Comparison of ENCODE assay signal across 17 cellular contexts in the genomic region with DNA sequence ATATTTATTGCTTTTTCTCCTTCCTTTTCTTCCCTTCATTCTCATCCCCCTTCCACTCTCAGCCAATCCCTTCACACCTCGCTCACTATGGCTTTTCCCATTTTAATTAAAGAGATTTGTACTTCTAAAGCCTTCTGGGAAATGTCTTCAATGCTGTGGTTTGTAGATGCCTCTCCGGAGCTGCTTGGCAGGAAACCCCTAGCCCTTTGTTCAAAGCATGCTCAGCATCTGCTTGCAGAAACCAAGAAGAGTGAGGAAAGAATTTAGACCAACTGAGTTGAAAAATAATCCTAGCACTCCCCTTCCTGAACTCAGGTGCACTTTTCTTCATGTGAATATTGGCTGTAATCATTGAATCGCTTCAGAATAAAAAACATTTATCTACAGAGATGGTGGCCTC.
DNase-seq lines count a peak whose midpoint lies in the region; ATAC-seq lines count a peak whose summit lies in the region.
"Had no signal": no experiment of that assay in that cellular context is flagged by ENCODE, and none has a peak within 500 bp of the region (broad histone marks: within the 10 kb centered on the region; RNA-seq: fewer than 3 reads in every experiment).

No MANE protein-coding gene starts in this region.

- ATAC-seq in HG02759 (IDR thresholded peaks at IDR 0.05; ENCODE audit: unreplicated experiment): no peak
- ATAC-seq in GM21360 (IDR thresholded peaks at IDR 0.05; ENCODE audit: unreplicated experiment): no peak
- ATAC-seq: A549 had no signal

- peak; percentile 38 for DNase-seq in AG08395 (ENCODE audit: low spot score)
- peak; percentile 37 for DNase-seq in NCI-H69 (lab: John Stamatoyannopoulos, UW)
- DNase-seq in myocyte (ENCODE audit: low read depth): peak; percentile 26
- no peak for DNase-seq in NCI-H187 treated with DMSO at 0.1 percent for 48 hours (lab: John Stamatoyannopoulos, UW)
- DNase-seq in NCI-H2196 (lab: John Stamatoyannopoulos, UW; ENCODE audit: unreplicated experiment): no peak
- DNase-seq: KBM-7, MV-4-11, NCI-H187, NCI-H2171 treated with DMSO at 0.1 percent for 48 hours, NCI-H510A treated with DMSO at 0.1 percent for 48 hours, RPMI8226, SHP77 treated with DMSO at 0.1 percent for 48 hours, SK-N-SH had no signal

- H3K36me3 ChIP-seq in BLaER1 treated with 17β-estradiol and CSF1 and Interleukin-3, amounts not matched to agents 10 nM and 100 nM: no peaks in the 10 kb centered on the region

- no peaks in the 10 kb centered on the region for H3K27me3 ChIP-seq in BLaER1 treated with 17β-estradiol and CSF1 and Interleukin-3, amounts not matched to agents 10 nM and 100 nM

- H3K4me2 ChIP-seq in BLaER1 treated with 17β-estradiol and CSF1 and Interleukin-3, amounts not matched to agents 10 nM and 100 nM: peak overlapping the region in 7 of 11 experiments; percentile 10 to 38 (median 34); a peak in 9 of 22 replicates
- H3K4me2 ChIP-seq: A549, SK-N-SH had no signal

- no peak overlapping the region for H3K4me3 ChIP-seq in BLaER1 treated with 17β-estradiol and CSF1 and Interleukin-3, amounts not matched to agents 10 nM and 100 nM
- H3K4me3 ChIP-seq: A549 had no signal

- no peak overlapping the region for H3K9ac ChIP-seq in BLaER1 treated with 17β-estradiol and CSF1 and Interleukin-3, amounts not matched to agents 10 nM and 100 nM
- H3K9ac ChIP-seq: SK-N-SH had no signal

- no peak overlapping the region for H3K27ac ChIP-seq in BLaER1 treated with 17β-estradiol and CSF1 and Interleukin-3, amounts not matched to agents 10 nM and 100 nM
- H3K27ac ChIP-seq: A549 had no signal

- no peaks in the 10 kb centered on the region for H3K9me3 ChIP-seq in BLaER1 treated with 17β-estradiol and CSF1 and Interleukin-3, amounts not matched to agents 10 nM and 100 nM (replicated peaks in 1 of 11)
- H3K9me3 ChIP-seq: A549, SK-N-SH had no signal

- H4K20me1 ChIP-seq in BLaER1 treated with 17β-estradiol and CSF1 and Interleukin-3, amounts not matched to agents 10 nM and 100 nM: no peaks in the 10 kb centered on the region

- H3K4me1 ChIP-seq in BLaER1 treated with 17β-estradiol and CSF1 and Interleukin-3, amounts not matched to agents 10 nM and 100 nM: peaks cover 0 to 16% (median 5%) of the 10 kb centered on the region in 10 experiments; a peak in 10 of 20 replicates

Comparison
In these comparisons a context has a peak if more than half of its experiments do, and no peak if none do; other contexts are left out.
1. DNase-seq: peak in AG08395 (single experiment), NCI-H69 (single experiment) and myocyte (single experiment); none in NCI-H187 treated with DMSO at 0.1 percent for 48 hours (single experiment) and NCI-H2196 (single experiment).